Comparison of ENCODE assay signal across 1 cellular context in genomic region chr19:38389957-38390924, GRCh38.
TF ChIP-seq lines count a peak whose summit lies in the region.

No MANE protein-coding gene starts in this region.

TF ChIP-seq in neural cell, 6 proteins besides CTCF, POLR2A, EP300 and RAD21 (continued from another document):
- TF ChIP-seq POLR2AphosphoS5 (IDR thresholded peaks at IDR 0.05): no peak
- no peak for TF ChIP-seq MXI1 (conservative IDR thresholded peaks at IDR 0.05; ENCODE audit: poor library complexity, severe bottlenecking)
